In genomic region chr16:56841659-56842058, GRCh38 we compare ENCODE assay signal across 23 cellular contexts. TPM values are rescaled to one million over a fixed set of nuclear protein-coding genes. Genes with fewer than 3 reads are reported as not detected.
DNase-seq lines count a peak whose midpoint lies in the region; ATAC-seq and TF ChIP-seq lines count a peak whose summit lies in the region.
"Had no signal": no experiment of that assay in that cellular context is flagged by ENCODE, and none has a peak within 500 bp of the region (broad histone marks: within the 10 kb centered on the region; RNA-seq: fewer than 3 reads in every experiment).

No MANE protein-coding gene starts in this region.

- no peak for TF ChIP-seq EP300 in SK-N-SH (IDR thresholded peaks at IDR 0.05; ENCODE audit: borderline replicate concordance in 1 of 2, low read depth in 1 of 2, low read length in 1 of 2)

- TF ChIP-seq CTCF in SK-N-SH (IDR thresholded peaks at IDR 0.05) (no peak), IMR-90 (conservative IDR thresholded peaks at IDR 0.05; ENCODE audit: low read depth, low read length) (no peak), fibroblast of mammary gland (conservative IDR thresholded peaks at IDR 0.05; ENCODE audit: control insufficient read depth, insufficient read depth, low read depth, low read length) (no peak), spleen (IDR thresholded peaks at IDR 0.05 in 8 of 11, conservative IDR thresholded peaks at IDR 0.05 in 3 of 11) (no peak)

- no peak overlapping the region for H4K91ac ChIP-seq in IMR-90 (ENCODE audit: insufficient read depth, low read depth, low read length)

- WGBS in SK-N-SH (ENCODE audit: low lambda C conversion rate), result 93% methylated on average over 10 of the region's 10 CpGs
- WGBS in IMR-90 (ENCODE audit: extremely low coverage in 2 of 2, insufficient read length in 1 of 2), 2 experiments, result 97% methylated on average over 5 of the region's 10 CpGs; no CpG with 5 or more reads in 1 of the 2 experiments
- WGBS in spleen, 5 donors, result 91 to 96% (median 94%) methylated on average over 10 of the region's 10 CpGs

- no peak for ATAC-seq in SK-N-SH treated with all-trans-retinoic acid at 6 μM for 48 hours
- ATAC-seq in IMR-90 (ENCODE audit: low read depth), result no peak
- no peak for ATAC-seq in stimulated activated effector memory CD8-positive, alpha-beta T cell treated with anti-CD3 and anti-CD28 coated beads, Interleukin-12 subunit alpha, Interleukin-12 subunit beta, amount 100 ng/mL, for 72 hours

- no peaks in the 10 kb centered on the region for H3K79me1 ChIP-seq in IMR-90 (ENCODE audit: low read depth in 1 of 2, low read length in 2 of 2)

- H2AFZ ChIP-seq in SK-N-SH (ENCODE audit: low read depth), result no peak overlapping the region
- peak overlapping the region; percentile 58 for H2AFZ ChIP-seq in IMR-90 (replicated peaks; ENCODE audit: low read length, poor library complexity)

- H3K27ac Mint-ChIP-seq in stimulated activated effector memory CD8-positive, alpha-beta T cell treated with anti-CD3 and anti-CD28 coated beads, Interleukin-12 subunit alpha, Interleukin-12 subunit beta, amount 100 ng/mL, for 72 hours, result peak overlapping the region; percentile 60

- peak overlapping the region; percentile 40 to 82; a peak in 3 of 4 replicates for H3K27ac ChIP-seq in SK-N-SH (ENCODE audit: low read depth in 2 of 2, low read length in 1 of 2)
- H3K27ac ChIP-seq in IMR-90 (ENCODE audit: insufficient read depth, low read length), result no peak overlapping the region
- no peak overlapping the region for H3K27ac ChIP-seq in spleen
- H3K27ac ChIP-seq: C4-2B, RWPE1 had no signal

- H3K4me2 ChIP-seq in SK-N-SH (no peak overlapping the region), IMR-90 (ENCODE audit: low read depth, low read length) (no peak overlapping the region)

- in situ Hi-C loops in IMR-90 (cut with MboI; ENCODE audit: low sequenced_read_pairs), result no loop called here

- CTCF ChIA-PET in SK-N-SH (lab: Yijun Ruan, JAX), result no interaction called here
- CTCF ChIA-PET in IMR-90 (lab: Yijun Ruan, JAX), result interaction anchor here (1.2 kb wide), 1 partner anchor 10 kb away, joined by 3 read pairs; no protein-coding TSS in a partner anchor

- H4K8ac ChIP-seq in IMR-90 (ENCODE audit: low read depth in 2 of 2, low read length in 2 of 2), result no peak overlapping the region

- no peak overlapping the region for H3K4ac ChIP-seq in IMR-90 (ENCODE audit: low read depth, low read length)

- H3F3A ChIP-seq in SK-N-SH (replicated peaks; ENCODE audit: insufficient read depth), result peaks cover 4% of the 10 kb centered on the region

- peaks cover 95% of the 10 kb centered on the region for H3K36me3 Mint-ChIP-seq in stimulated activated effector memory CD8-positive, alpha-beta T cell treated with anti-CD3 and anti-CD28 coated beads, Interleukin-12 subunit alpha, Interleukin-12 subunit beta, amount 100 ng/mL, for 72 hours

- peaks cover 14% of the 10 kb centered on the region; the same call in 1 of the 2 replicates for H3K9me1 ChIP-seq in IMR-90 (ENCODE audit: insufficient read depth, low read length)

- H2BK5ac ChIP-seq in IMR-90 (ENCODE audit: low read depth, low read length, poor library complexity, severe bottlenecking), result no peak overlapping the region

- no peak overlapping the region for H3K4me3 Mint-ChIP-seq in stimulated activated effector memory CD8-positive, alpha-beta T cell treated with anti-CD3 and anti-CD28 coated beads, Interleukin-12 subunit alpha, Interleukin-12 subunit beta, amount 100 ng/mL, for 72 hours
- H3K4me3 Mint-ChIP-seq: CD8-positive, alpha-beta memory T cell had no signal

- DNase-seq in SK-N-SH (no peak), IMR-90 (no peak), fibroblast of mammary gland (ENCODE audit: low read depth) (peak; percentile 14), spleen (no peak), NCI-H1694 treated with DMSO at 0.1 percent for 48 hours (lab: John Stamatoyannopoulos, UW) (no peak), hypothalamus (lab: John Stamatoyannopoulos, UW) (no peak)
- no peak for DNase-seq in stimulated activated effector memory CD8-positive, alpha-beta T cell treated with anti-CD3 and anti-CD28 coated beads, Interleukin-12 subunit alpha, Interleukin-12 subunit beta, amount 100 ng/mL, for 72 hours (ENCODE audit: low spot score in 2 of 2)
- DNase-seq: 8988T; CD8-positive, alpha-beta memory T cell; EL; GF-D8; Kasumi-1; NCI-H1694; NCI-H226; NCI-H510A treated with DMSO at 0.1 percent for 48 hours; NCI-H748 treated with DMSO at 0.1 percent for 48 hours; NK-92 treated with Interleukin-12 subunit alpha and Interleukin-12 subunit beta, amount 100 ng/mL, for 24 hours; SHP77 treated with DMSO at 0.1 percent for 48 hours had no signal

- no TSS peak for BruUV-seq in IMR-90 (replicated peaks; lab: Mats Ljungman, UMichigan)

- H2AK5ac ChIP-seq in IMR-90 (ENCODE audit: low read depth, low read length), result no peak overlapping the region

- no peak overlapping the region for H3K23ac ChIP-seq in IMR-90 (ENCODE audit: low read depth, low read length)

- H2AK9ac ChIP-seq in IMR-90 (replicated peaks; ENCODE audit: low read depth, low read length, poor library complexity), result no peak overlapping the region

- H3K36me3 ChIP-seq in SK-N-SH (replicated peaks in 1 of 2; ENCODE audit: control insufficient read depth in 1 of 2, insufficient read depth in 2 of 2, low read length in 1 of 2) (peaks cover 40 to 48% of the 10 kb centered on the region in 2 experiments), IMR-90 (ENCODE audit: control insufficient read depth, insufficient read depth, low read length) (peaks cover 24% of the 10 kb centered on the region), spleen (peaks cover 2 to 96% (median 72%) of the 10 kb centered on the region in 6 donors)

- H3K9ac ChIP-seq in SK-N-SH (no peak overlapping the region), IMR-90 (ENCODE audit: low read depth, low read length) (no peak overlapping the region)

- POLR2A ChIA-PET in SK-N-SH (lab: Yijun Ruan, JAX), result no interaction called here
- POLR2A ChIA-PET in IMR-90 (lab: Charles Lee; ENCODE audit: unreplicated experiment), result no interaction called here

- H2BK120ac ChIP-seq in IMR-90 (ENCODE audit: low read depth, low read length), result no peak overlapping the region

- H3K9me2 ChIP-seq in SK-N-SH, result no peaks in the 10 kb centered on the region

- H3K79me2 ChIP-seq in SK-N-SH (ENCODE audit: insufficient read depth), result no peaks in the 10 kb centered on the region

- dilution Hi-C loops in IMR-90 (cut with HindIII; ENCODE audit: low sequenced_read_pairs, unreplicated experiment), result no loop called here

- H3K9me3 ChIP-seq in SK-N-SH (no peaks in the 10 kb centered on the region), IMR-90 (ENCODE audit: control insufficient read depth, insufficient read depth, low read length) (no peaks in the 10 kb centered on the region), spleen (no peaks in the 10 kb centered on the region)

- no peak overlapping the region for H3K56ac ChIP-seq in IMR-90 (ENCODE audit: extremely low read depth, insufficient read depth, low read length)

- H4K5ac ChIP-seq in IMR-90 (ENCODE audit: low read depth, low read length), result no peak overlapping the region

- H4K20me1 ChIP-seq in SK-N-SH (ENCODE audit: insufficient read depth) (no peaks in the 10 kb centered on the region), IMR-90 (ENCODE audit: insufficient read depth, low read length) (no peaks in the 10 kb centered on the region)

- H2BK15ac ChIP-seq in IMR-90 (ENCODE audit: low read depth, low read length), result no peak overlapping the region

- TF ChIP-seq POLR2A in IMR-90 (IDR thresholded peaks at IDR 0.05; ENCODE audit: low read depth, low read length), result no peak
- no peak for TF ChIP-seq POLR2A in spleen (IDR thresholded peaks at IDR 0.05)

- H3K4me3 ChIP-seq in SK-N-SH (ENCODE audit: low read depth in 2 of 2, low read length in 1 of 2), result no peak overlapping the region
- H3K4me3 ChIP-seq in IMR-90 (ENCODE audit: insufficient read depth, low read depth, low read length), result no peak overlapping the region
- no peak overlapping the region for H3K4me3 ChIP-seq in fibroblast of mammary gland (ENCODE audit: control insufficient read depth, low read depth, low read length)
- no peak overlapping the region for H3K4me3 ChIP-seq in spleen

- H3K18ac ChIP-seq in IMR-90 (ENCODE audit: low read depth, low read length), result no peak overlapping the region

- intact Hi-C loops in IMR-90 (cut with micrococcal nuclease), result no loop called here
- intact Hi-C loops in spleen (cut with DNase I; ENCODE audit: low total_unique reads), result no loop called here

- H3K27me3 ChIP-seq in SK-N-SH (ENCODE audit: insufficient read depth) (no peaks in the 10 kb centered on the region), IMR-90 (ENCODE audit: control insufficient read depth, insufficient read depth, low read length) (no peaks in the 10 kb centered on the region), spleen (replicated peaks in 1 of 7) (no peaks in the 10 kb centered on the region)

- H2BK20ac ChIP-seq in IMR-90 (ENCODE audit: low read depth, low read length), result no peak overlapping the region

- H3K4me1 Mint-ChIP-seq in stimulated activated effector memory CD8-positive, alpha-beta T cell treated with anti-CD3 and anti-CD28 coated beads, Interleukin-12 subunit alpha, Interleukin-12 subunit beta, amount 100 ng/mL, for 72 hours, result peaks cover under 1% of the 10 kb centered on the region

- no peaks in the 10 kb centered on the region for H3K9me3 Mint-ChIP-seq in stimulated activated effector memory CD8-positive, alpha-beta T cell treated with anti-CD3 and anti-CD28 coated beads, Interleukin-12 subunit alpha, Interleukin-12 subunit beta, amount 100 ng/mL, for 72 hours
- H3K9me3 Mint-ChIP-seq: CD8-positive, alpha-beta memory T cell had no signal

- no peak for TF ChIP-seq RAD21 in SK-N-SH (IDR thresholded peaks at IDR 0.05; ENCODE audit: low read length)
- TF ChIP-seq RAD21 in IMR-90 (IDR thresholded peaks at IDR 0.05; ENCODE audit: low read length), result no peak

- no peak overlapping the region for H3K14ac ChIP-seq in IMR-90 (replicated peaks; ENCODE audit: low read depth, low read length)

- H3K4me1 ChIP-seq in SK-N-SH (ENCODE audit: control insufficient read depth in 1 of 2, insufficient read depth in 2 of 2, low read depth in 1 of 2, low read length in 1 of 2) (peaks cover 0 to 10% of the 10 kb centered on the region in 2 experiments; a peak in 2 of 4 replicates), IMR-90 (ENCODE audit: control insufficient read depth, insufficient read depth, low read length) (no peaks in the 10 kb centered on the region), spleen (peaks cover 0 to under 1% (median 0%) of the 10 kb centered on the region in 6 donors)

TF ChIP-seq in SK-N-SH treated with all-trans-retinoic acid at 6 μM for 48 hours, 23 proteins besides CTCF, POLR2A, EP300 and RAD21 (continues in another document):
- no peak for TF ChIP-seq ARNTL (CRISPR knock-in tag; IDR thresholded peaks at IDR 0.05; ENCODE audit: borderline replicate concordance, low read depth)

RNA-seq across cellular contexts. Expression of gene SLC12A3, which starts 23.3 kb away (rescaled TPM):
- polyA plus RNA-seq in SK-N-SH (2012; rRNA removed), result not detected in 2 replicates
- not detected in 2 replicates for polyA plus RNA-seq in SK-N-SH (2012; cell fraction: cytosol; rRNA removed)
- polyA plus RNA-seq in SK-N-SH (2012; cell fraction: nucleus; rRNA removed), result not detected in 2 replicates
- not detected in 2 replicates for total RNA-seq in IMR-90 (2012; rRNA removed)
- not detected in 2 replicates for polyA plus RNA-seq in IMR-90 (2012; rRNA removed)
- not detected in 2 replicates for polyA plus RNA-seq in IMR-90 (2012; cell fraction: cytosol; rRNA removed)
- not detected in 2 replicates for polyA plus RNA-seq in IMR-90 (2012; cell fraction: nucleus; rRNA removed; ENCODE audit: low replicate concordance)
- 1 to 10 TPM in 3 of 7 donors, under 1 TPM in 4; 0.42 to 2.6 (median 0.94) TPM for total RNA-seq in spleen
- 1 to 10 TPM in 2 of 3 donors, under 1 TPM in 1; 0.46 to 2.3 (median 1.9) TPM for polyA plus RNA-seq in spleen
- total RNA-seq: CD8-positive, alpha-beta memory T cell; MCF 10A had no signal
- polyA plus RNA-seq: AG04450; CD8-positive, alpha-beta memory T cell had no signal

Comparison
In these comparisons a context has a peak if more than half of its experiments do, and no peak if none do; other contexts are left out.
1. H3K27ac ChIP-seq: peak in SK-N-SH (2 of 2); none in IMR-90 (single experiment) and spleen (0 of 8).